In the genomic region with DNA sequence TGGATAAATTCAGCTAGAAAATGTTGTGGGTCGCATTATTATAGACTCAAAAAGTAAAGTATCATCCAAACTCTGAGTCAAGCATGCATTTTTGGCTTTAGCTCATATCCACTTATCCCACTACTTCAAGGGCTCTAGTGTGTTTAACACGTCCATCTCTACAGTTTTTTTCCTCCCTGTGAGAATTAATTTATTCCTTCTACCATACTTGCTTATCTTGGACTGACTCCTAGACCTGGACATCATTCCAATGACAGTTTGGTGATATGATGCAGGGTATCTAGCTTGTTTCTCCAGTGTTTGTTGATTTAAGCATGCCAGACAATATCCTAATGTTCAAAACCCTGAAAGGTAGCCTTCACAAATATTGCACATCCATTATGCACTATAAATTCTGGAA, we compare ENCODE assay signal across 25 cellular contexts.
"Had no signal": no experiment of that assay in that cellular context is flagged by ENCODE, and none has a peak within 500 bp of the region (broad histone marks: within the 10 kb centered on the region; RNA-seq: fewer than 3 reads in every experiment).

No MANE protein-coding gene starts in this region.

- H3K4me1 ChIP-seq: colonic mucosa, esophagus squamous epithelium, foreskin keratinocyte, gastroesophageal sphincter, heart left ventricle, lower lobe of right lung had no signal

- DNase-seq: colonic mucosa; cortex of kidney; effector CD8-positive, alpha-beta T cell; effector memory CD8-positive, alpha-beta T cell; endodermal cell; erythroblast; esophagus squamous epithelium; foreskin keratinocyte; heart left ventricle; hypothalamus; immature natural killer cell; islet precursor cell; kidney; kidney glomerular epithelial cell; left colon; left ventricle myocardium superior; lower lobe of right lung; mesenchymal stem cell; naive thymus-derived CD4-positive, alpha-beta T cell; natural killer cell had no signal

- H3K36me3 ChIP-seq: colonic mucosa, esophagus squamous epithelium, gastroesophageal sphincter, heart left ventricle, lower lobe of right lung had no signal

- H3K4me3 ChIP-seq: colonic mucosa, esophagus squamous epithelium, gastroesophageal sphincter, heart left ventricle, hepatocyte, lower lobe of right lung had no signal

- ATAC-seq: effector memory CD8-positive, alpha-beta T cell; esophagus mucosa; foreskin keratinocyte; gastroesophageal sphincter; heart left ventricle; left colon; left lobe of liver; left ventricle myocardium superior; lower lobe of right lung; naive thymus-derived CD4-positive, alpha-beta T cell; natural killer cell had no signal

- H3K27ac ChIP-seq: colonic mucosa, epithelial cell of prostate, esophagus squamous epithelium, foreskin keratinocyte, gastroesophageal sphincter, heart left ventricle, hepatocyte, lower lobe of right lung had no signal

- H3K27me3 ChIP-seq: colonic mucosa, esophagus squamous epithelium, foreskin keratinocyte, gastroesophageal sphincter, heart left ventricle, hepatocyte had no signal

- H3K9me3 ChIP-seq: colonic mucosa, esophagus squamous epithelium, lower lobe of right lung had no signal
